ENCODE assay signal across 1 cellular context in genomic region chr15:40590635-40591105, GRCh38.
TF ChIP-seq lines count a peak whose summit lies in the region.

No MANE protein-coding gene starts in this region.

TF ChIP-seq in GM12891, 5 proteins besides CTCF, POLR2A, EP300 and RAD21 (continued from another document):
- no peak for TF ChIP-seq TAF1 (IDR thresholded peaks at IDR 0.05; ENCODE audit: low read depth, low read length)
- no peak for TF ChIP-seq SPI1 (IDR thresholded peaks at IDR 0.05; ENCODE audit: low read depth, low read length)
TF ChIP-seq in GM12891: peak in this region for 0.
